Comparison of ENCODE assay signal across 8 cellular contexts in the genomic region with DNA sequence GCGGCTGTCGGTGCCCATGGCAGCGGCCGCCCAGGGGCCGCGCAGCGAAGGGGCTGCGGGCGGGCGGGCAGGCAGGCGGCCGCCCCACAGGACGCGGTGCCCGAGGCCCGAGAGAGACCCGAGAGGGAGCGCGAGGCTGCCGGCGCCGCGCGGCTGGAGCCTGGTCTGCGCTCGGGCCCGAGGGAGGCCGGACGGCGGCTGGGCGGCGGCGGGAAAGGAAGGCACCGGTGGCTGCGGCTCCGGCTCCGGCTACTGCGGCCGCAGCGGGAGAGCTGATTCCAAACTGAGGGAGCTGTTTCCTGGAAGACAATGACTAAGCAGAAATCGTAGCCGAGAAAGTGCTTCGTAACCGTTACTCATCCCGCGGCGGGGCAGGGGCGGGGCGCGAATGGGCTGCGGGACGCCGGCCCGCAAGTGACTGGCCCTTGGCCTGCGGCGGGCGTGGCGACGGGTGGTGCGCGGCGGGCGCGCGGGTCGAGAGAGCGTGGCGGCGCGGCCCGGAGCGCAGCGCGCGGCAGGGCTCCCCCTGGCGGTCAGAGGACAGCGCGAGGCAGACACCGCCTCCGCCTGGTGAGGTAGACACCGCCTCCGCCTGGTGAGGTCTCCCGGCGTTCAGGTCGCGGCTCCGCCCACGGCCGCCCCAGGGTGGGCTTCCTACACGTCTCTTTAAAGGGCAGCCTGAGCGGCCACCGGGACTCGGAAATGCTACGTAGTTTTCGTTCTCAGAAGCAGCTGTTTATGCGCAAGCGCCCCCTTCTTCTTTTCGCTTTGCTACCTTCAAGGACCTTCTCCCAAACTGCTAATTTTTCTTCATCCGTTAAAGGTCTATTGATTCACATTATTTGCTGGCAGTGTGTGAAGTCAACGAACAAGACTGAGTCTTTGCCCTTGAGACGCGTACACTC. TPM values are rescaled to one million over a fixed set of nuclear protein-coding genes. Genes with fewer than 3 reads are reported as not detected.
DNase-seq lines count a peak whose midpoint lies in the region; ATAC-seq and TF ChIP-seq lines count a peak whose summit lies in the region.

A gene with protein sequence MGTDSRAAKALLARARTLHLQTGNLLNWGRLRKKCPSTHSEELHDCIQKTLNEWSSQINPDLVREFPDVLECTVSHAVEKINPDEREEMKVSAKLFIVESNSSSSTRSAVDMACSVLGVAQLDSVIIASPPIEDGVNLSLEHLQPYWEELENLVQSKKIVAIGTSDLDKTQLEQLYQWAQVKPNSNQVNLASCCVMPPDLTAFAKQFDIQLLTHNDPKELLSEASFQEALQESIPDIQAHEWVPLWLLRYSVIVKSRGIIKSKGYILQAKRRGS (minus strand): TSS at position 285 of the 905 bp plus-strand sequence. CDS start 267 bp downstream, at position 18.

- H3K9me3 Mint-ChIP-seq in activated T-helper 1 cell treated with anti-CD3 and anti-CD28 coated beads, Interleukin-12 subunit alpha, Interleukin-12 subunit beta, Interleukin-2, Interleukin-4 antibody, amounts not matched to agents 30 ng/mL and 10 ng/mL and 1 ng/mL, durations not matched to agents 14 hours and 24 hours and 36 hours = peaks cover 7% of the 10 kb centered on the region
- H3K9me3 Mint-ChIP-seq in naive thymus-derived CD4-positive, alpha-beta T cell = peaks cover 0 to 6% (median 0%) of the 10 kb centered on the region in 11 donors
- H3K9me3 Mint-ChIP-seq in stimulated activated naive B cell treated with anti-CD40 and anti-IgM and Interleukin-4, amounts not matched to agents 10 μg/mL and 1 μg/mL and 100 μg/mL, for 72 hours = peaks cover 2 to 6% of the 10 kb centered on the region in 2 donors

- DNase-seq in DMS79 treated with DMSO at 0.1 percent for 48 hours (lab: John Stamatoyannopoulos, UW) = peak; percentile 84
- peak; percentile 87 for DNase-seq in Jurkat, Clone E6-1 (ENCODE audit: low read depth, low spot score)
- DNase-seq in Peyer's patch = peak; percentile 84 to 98 (median 95)
- DNase-seq in activated T-helper 1 cell treated with anti-CD3 and anti-CD28 coated beads, Interleukin-12 subunit alpha, Interleukin-12 subunit beta, Interleukin-2, Interleukin-4 antibody, amounts not matched to agents 30 ng/mL and 10 ng/mL and 1 ng/mL, durations not matched to agents 14 hours and 24 hours and 36 hours (ENCODE audit: low spot score) = peak; percentile 89
- peak; percentile 93 to 95 for DNase-seq in fibroblast of lung (ENCODE audit: low read depth in 2 of 2)
- peak; percentile 81 to 97 (median 88) for DNase-seq in naive thymus-derived CD4-positive, alpha-beta T cell
- DNase-seq in stimulated activated naive B cell treated with anti-CD40 and anti-IgM and Interleukin-4, amounts not matched to agents 10 μg/mL and 1 μg/mL and 100 μg/mL, for 72 hours = peak; percentile 88

- no peaks in the 10 kb centered on the region for H4K20me1 ChIP-seq in fibroblast of lung (ENCODE audit: control insufficient read depth, extremely low read depth, insufficient read depth, low read length)

- peak; percentile 78 to 79 for TF ChIP-seq POLR2A in Peyer's patch (IDR thresholded peaks at IDR 0.05)

- H3K4me3 Mint-ChIP-seq in activated T-helper 1 cell treated with anti-CD3 and anti-CD28 coated beads, Interleukin-12 subunit alpha, Interleukin-12 subunit beta, Interleukin-2, Interleukin-4 antibody, amounts not matched to agents 30 ng/mL and 10 ng/mL and 1 ng/mL, durations not matched to agents 14 hours and 24 hours and 36 hours = peak within 1 kb of the TSS; percentile 94
- H3K4me3 Mint-ChIP-seq in naive thymus-derived CD4-positive, alpha-beta T cell = peak within 1 kb of the TSS; percentile 86 to 99 (median 90)
- peak within 1 kb of the TSS; percentile 82 to 86 for H3K4me3 Mint-ChIP-seq in stimulated activated naive B cell treated with anti-CD40 and anti-IgM and Interleukin-4, amounts not matched to agents 10 μg/mL and 1 μg/mL and 100 μg/mL, for 72 hours

- H3K9ac ChIP-seq in fibroblast of lung (ENCODE audit: insufficient read depth, low read length) = peak within 1 kb of the TSS; percentile 85

- H3K79me2 ChIP-seq in fibroblast of lung (ENCODE audit: control insufficient read depth, insufficient read depth, low read length) = peaks cover 40% of the 10 kb centered on the region

- peak within 1 kb of the TSS; percentile 81 to 97 (median 86) for H3K27ac ChIP-seq in Peyer's patch
- H3K27ac ChIP-seq in fibroblast of lung (ENCODE audit: insufficient read depth, low read length) = peak within 1 kb of the TSS; percentile 46
- peak within 1 kb of the TSS; percentile 73 for H3K27ac ChIP-seq in naive thymus-derived CD4-positive, alpha-beta T cell (ENCODE audit: low read depth, low read length)

- intact Hi-C loops in activated T-helper 1 cell treated with anti-CD3 and anti-CD28 coated beads, Interleukin-12 subunit alpha, Interleukin-12 subunit beta, Interleukin-2, Interleukin-4 antibody, amounts not matched to agents 30 ng/mL and 10 ng/mL and 1 ng/mL, durations not matched to agents 14 hours and 24 hours and 36 hours (cut with micrococcal nuclease) = loop anchor here (1.0 to 10.0 kb wide), 9 partner anchors 30 to 1325 kb away; a partner anchor contains a TSS
- intact Hi-C loops in naive thymus-derived CD4-positive, alpha-beta T cell (cut with micrococcal nuclease) = loop anchor here (1.0 to 10.0 kb wide), 18 partner anchors 30 to 1325 kb away; a partner anchor contains a TSS

- H3K4me2 ChIP-seq in fibroblast of lung (ENCODE audit: extremely low read depth, insufficient read depth, low read length) = peak within 1 kb of the TSS; percentile 77

- peak within 1 kb of the TSS; percentile 4 for H2AFZ ChIP-seq in fibroblast of lung (ENCODE audit: low read length)

- ATAC-seq in GM21619 (IDR thresholded peaks at IDR 0.05; ENCODE audit: unreplicated experiment) = peak; percentile 92
- ATAC-seq in naive thymus-derived CD4-positive, alpha-beta T cell = peak; percentile 98
- peak; percentile 91 to 94 for ATAC-seq in stimulated activated naive B cell treated with anti-CD40 and anti-IgM and Interleukin-4, amounts not matched to agents 10 μg/mL and 1 μg/mL and 100 μg/mL, for 72 hours (replicated peaks)

- H3K4me3 ChIP-seq in Jurkat, Clone E6-1 (ENCODE audit: low read length) = peak within 1 kb of the TSS; percentile 75
- H3K4me3 ChIP-seq in Peyer's patch (peak within 1 kb of the TSS; percentile 65 to 98 (median 89)), fibroblast of lung (replicated peaks in 1 of 4; ENCODE audit: control extremely low read depth in 1 of 4, insufficient read depth in 1 of 4, low read depth in 3 of 4, low read length in 4 of 4) (peak within 1 kb of the TSS; percentile 63 to 92 (median 84))
- peak within 1 kb of the TSS; percentile 61 for H3K4me3 ChIP-seq in naive thymus-derived CD4-positive, alpha-beta T cell (ENCODE audit: low read length)

- peak within 1 kb of the TSS; percentile 94 for H3K27ac Mint-ChIP-seq in activated T-helper 1 cell treated with anti-CD3 and anti-CD28 coated beads, Interleukin-12 subunit alpha, Interleukin-12 subunit beta, Interleukin-2, Interleukin-4 antibody, amounts not matched to agents 30 ng/mL and 10 ng/mL and 1 ng/mL, durations not matched to agents 14 hours and 24 hours and 36 hours
- H3K27ac Mint-ChIP-seq in naive thymus-derived CD4-positive, alpha-beta T cell = peak within 1 kb of the TSS; percentile 60 to 94 (median 90)
- H3K27ac Mint-ChIP-seq in stimulated activated naive B cell treated with anti-CD40 and anti-IgM and Interleukin-4, amounts not matched to agents 10 μg/mL and 1 μg/mL and 100 μg/mL, for 72 hours = peak within 1 kb of the TSS; percentile 91

- TF ChIP-seq CTCF in Peyer's patch (IDR thresholded peaks at IDR 0.05) (peak; percentile 84 to 99 (median 96)), fibroblast of lung (conservative IDR thresholded peaks at IDR 0.05 in 1 of 2, IDR thresholded peaks at IDR 0.05 in 1 of 2; ENCODE audit: low read depth in 1 of 2, low read length in 2 of 2) (peak; percentile 56 to 58)

- POLR2A ChIA-PET in naive thymus-derived CD4-positive, alpha-beta T cell (lab: Charles Lee) = interaction anchor here (1.5 to 3.6 kb wide), 5 partner anchors 30 to 1163 kb away, joined by 3 to 38 read pairs (median 8); a partner anchor contains a TSS

- CTCF ChIA-PET in naive thymus-derived CD4-positive, alpha-beta T cell (lab: Charles Lee) = interaction anchor here (0.5 to 3.6 kb wide), 9 partner anchors 30 to 1758 kb away, joined by 3 to 19 read pairs (median 7); a partner anchor contains a TSS

- peaks cover 40% of the 10 kb centered on the region for H3K4me1 Mint-ChIP-seq in activated T-helper 1 cell treated with anti-CD3 and anti-CD28 coated beads, Interleukin-12 subunit alpha, Interleukin-12 subunit beta, Interleukin-2, Interleukin-4 antibody, amounts not matched to agents 30 ng/mL and 10 ng/mL and 1 ng/mL, durations not matched to agents 14 hours and 24 hours and 36 hours (ENCODE audit: low read depth)
- peaks cover 19 to 38% (median 33%) of the 10 kb centered on the region in 7 donors for H3K4me1 Mint-ChIP-seq in naive thymus-derived CD4-positive, alpha-beta T cell
- H3K4me1 Mint-ChIP-seq in stimulated activated naive B cell treated with anti-CD40 and anti-IgM and Interleukin-4, amounts not matched to agents 10 μg/mL and 1 μg/mL and 100 μg/mL, for 72 hours = peaks cover 17 to 20% of the 10 kb centered on the region in 2 donors

- H3K36me3 Mint-ChIP-seq in activated T-helper 1 cell treated with anti-CD3 and anti-CD28 coated beads, Interleukin-12 subunit alpha, Interleukin-12 subunit beta, Interleukin-2, Interleukin-4 antibody, amounts not matched to agents 30 ng/mL and 10 ng/mL and 1 ng/mL, durations not matched to agents 14 hours and 24 hours and 36 hours (ENCODE audit: low read depth) = peaks cover 10% of the 10 kb centered on the region
- peaks cover 0 to 8% (median 0%) of the 10 kb centered on the region in 5 donors for H3K36me3 Mint-ChIP-seq in naive thymus-derived CD4-positive, alpha-beta T cell
- H3K36me3 Mint-ChIP-seq in stimulated activated naive B cell treated with anti-CD40 and anti-IgM and Interleukin-4, amounts not matched to agents 10 μg/mL and 1 μg/mL and 100 μg/mL, for 72 hours = no peaks in the 10 kb centered on the region

- H3K27me3 ChIP-seq in Peyer's patch (no peaks in the 10 kb centered on the region), fibroblast of lung (ENCODE audit: control insufficient read depth, insufficient read depth, low read length) (no peaks in the 10 kb centered on the region)
- H3K27me3 ChIP-seq in naive thymus-derived CD4-positive, alpha-beta T cell (ENCODE audit: control insufficient read depth in 2 of 2, insufficient read depth in 2 of 2, low read length in 2 of 2) = no peaks in the 10 kb centered on the region

- H3K4me1 ChIP-seq in Peyer's patch (peaks cover 0 to 35% (median 6%) of the 10 kb centered on the region in 4 donors), fibroblast of lung (ENCODE audit: control insufficient read depth, extremely low read depth, insufficient read depth, low read length) (peaks cover 3% of the 10 kb centered on the region)
- H3K4me1 ChIP-seq in naive thymus-derived CD4-positive, alpha-beta T cell (ENCODE audit: control insufficient read depth in 2 of 2, insufficient read depth in 2 of 2, low read length in 2 of 2) = peaks cover 9 to 13% of the 10 kb centered on the region in 2 donors

- H3K36me3 ChIP-seq in Peyer's patch (no peaks in the 10 kb centered on the region), fibroblast of lung (ENCODE audit: control insufficient read depth, insufficient read depth, low read length) (no peaks in the 10 kb centered on the region)
- H3K36me3 ChIP-seq in naive thymus-derived CD4-positive, alpha-beta T cell (ENCODE audit: control insufficient read depth in 2 of 3, insufficient read depth in 3 of 3, low read length in 3 of 3) = no peaks in the 10 kb centered on the region

- no peaks in the 10 kb centered on the region for H3K9me3 ChIP-seq in Peyer's patch
- H3K9me3 ChIP-seq in fibroblast of lung (ENCODE audit: control insufficient read depth, insufficient read depth, low read depth, low read length) = no peaks in the 10 kb centered on the region
- no peaks in the 10 kb centered on the region for H3K9me3 ChIP-seq in naive thymus-derived CD4-positive, alpha-beta T cell (ENCODE audit: control insufficient read depth in 2 of 3, low read length in 3 of 3)

- H3K27me3 Mint-ChIP-seq in activated T-helper 1 cell treated with anti-CD3 and anti-CD28 coated beads, Interleukin-12 subunit alpha, Interleukin-12 subunit beta, Interleukin-2, Interleukin-4 antibody, amounts not matched to agents 30 ng/mL and 10 ng/mL and 1 ng/mL, durations not matched to agents 14 hours and 24 hours and 36 hours (ENCODE audit: insufficient read depth) = peaks cover 20% of the 10 kb centered on the region
- H3K27me3 Mint-ChIP-seq in naive thymus-derived CD4-positive, alpha-beta T cell = peaks cover 0 to 30% (median 0%) of the 10 kb centered on the region in 5 donors
- peaks cover 0 to 11% of the 10 kb centered on the region in 2 donors for H3K27me3 Mint-ChIP-seq in stimulated activated naive B cell treated with anti-CD40 and anti-IgM and Interleukin-4, amounts not matched to agents 10 μg/mL and 1 μg/mL and 100 μg/mL, for 72 hours

RNA-seq across cellular contexts. Expression of the gene that starts here (rescaled TPM):
- polyA plus RNA-seq in Jurkat, Clone E6-1 (2012; ENCODE audit: insufficient read depth, insufficient read length) = 23.2 TPM
- total RNA-seq in Peyer's patch = 10 to 100 TPM; 14.0 to 56.2 (median 17.9) TPM
- 20.2 and 23.8 TPM in 2 replicates for total RNA-seq in activated T-helper 1 cell treated with anti-CD3 and anti-CD28 coated beads, Interleukin-12 subunit alpha, Interleukin-12 subunit beta, Interleukin-2, Interleukin-4 antibody, amounts not matched to agents 30 ng/mL and 10 ng/mL and 1 ng/mL, durations not matched to agents 14 hours and 24 hours and 36 hours
- 16.2 and 28.6 TPM in 2 replicates for total RNA-seq in fibroblast of lung
- polyA plus RNA-seq in fibroblast of lung = 35.8 and 45.4 TPM in 2 replicates
- polyA plus RNA-seq in fibroblast of lung (2012) = 28.0 and 29.9 TPM in 2 replicates
- polyA minus RNA-seq in fibroblast of lung (ENCODE audit: low replicate concordance) = 3.4 and 3.5 TPM in 2 replicates
- total RNA-seq in naive thymus-derived CD4-positive, alpha-beta T cell = 10 to 100 TPM in 3 of 5 experiments, 1 to 10 TPM in 2; 6.4 to 23.8 (median 11.5) TPM
- polyA plus RNA-seq in naive thymus-derived CD4-positive, alpha-beta T cell = 10 to 100 TPM in 1 of 2 donors, 1 to 10 TPM in 1; 9.5 to 13.8 TPM

Comparison
In these comparisons a context has a peak if more than half of its experiments do, and no peak if none do; other contexts are left out.
1. Peak in every context shown above with its lines: DNase-seq, ATAC-seq, H3K4me3 ChIP-seq and H3K27ac ChIP-seq.